In genomic region chr3:38019658-38020341, GRCh38 we compare ENCODE assay signal across 1 cellular context.
A peak's percentile ranks its signal among the peaks of the same experiment; 100 is the strongest.
TF ChIP-seq lines count a peak whose summit lies in the region.

No MANE protein-coding gene starts in this region.

TF ChIP-seq in HepG2, 621 proteins besides CTCF, POLR2A, EP300 and RAD21:
- TF ChIP-seq FUBP1 (CRISPR knock-in tag; IDR thresholded peaks at IDR 0.05; ENCODE audit: borderline replicate concordance) (no peak), MTF1 (CRISPR knock-in tag; IDR thresholded peaks at IDR 0.05) (no peak), GABPB1 (CRISPR knock-in tag; IDR thresholded peaks at IDR 0.05) (0 out of 2 replicates have a peak, but pooled peaks have one; percentile 17), GABPA (IDR thresholded peaks at IDR 0.05; ENCODE audit: low read depth, low read length) (no peak), GABPA (CRISPR knock-in tag; IDR thresholded peaks at IDR 0.05; ENCODE audit: low read depth) (peak; percentile 37; the same call in 1 of the 2 replicates), KDM5B (CRISPR knock-in tag; IDR thresholded peaks at IDR 0.05; ENCODE audit: borderline replicate concordance) (0 out of 2 replicates have a peak, but pooled peaks have one; percentile 29), ZNF687 (CRISPR knock-in tag; IDR thresholded peaks at IDR 0.05) (peak; percentile 48), ELF1 (CRISPR knock-in tag; IDR thresholded peaks at IDR 0.05) (peak; percentile 52)
TF ChIP-seq in HepG2: peak in this region for 5.
